ENCODE assay signal across 1 cellular context in genomic region chr15:29938701-29939340, GRCh38.
TF ChIP-seq lines count a peak whose summit lies in the region.

No MANE protein-coding gene starts in this region.

TF ChIP-seq in H1, 55 proteins besides CTCF, POLR2A, EP300 and RAD21:
- no peak for TF ChIP-seq SAP30 (IDR thresholded peaks at IDR 0.05; ENCODE audit: insufficient read depth, insufficient replicate concordance, low read length)
- TF ChIP-seq CTBP2 (IDR thresholded peaks at IDR 0.05; ENCODE audit: borderline replicate concordance, insufficient read depth, insufficient read length, low read length) = no peak
- no peak for TF ChIP-seq MAFK (IDR thresholded peaks at IDR 0.05; ENCODE audit: low read depth, low read length)
- TF ChIP-seq CEBPB (IDR thresholded peaks at IDR 0.05; ENCODE audit: low read depth, low read length) = no peak
- TF ChIP-seq RXRA (IDR thresholded peaks at IDR 0.05; ENCODE audit: insufficient read depth, low read depth, low read length) = no peak
- TF ChIP-seq JUN (IDR thresholded peaks at IDR 0.05; ENCODE audit: low read depth, low read length) = no peak
- TF ChIP-seq MAX (IDR thresholded peaks at IDR 0.05) = no peak
- TF ChIP-seq SIRT6 (IDR thresholded peaks at IDR 0.05; ENCODE audit: low read length) = no peak
